Comparison of ENCODE assay signal across 14 cellular contexts in the genomic region with DNA sequence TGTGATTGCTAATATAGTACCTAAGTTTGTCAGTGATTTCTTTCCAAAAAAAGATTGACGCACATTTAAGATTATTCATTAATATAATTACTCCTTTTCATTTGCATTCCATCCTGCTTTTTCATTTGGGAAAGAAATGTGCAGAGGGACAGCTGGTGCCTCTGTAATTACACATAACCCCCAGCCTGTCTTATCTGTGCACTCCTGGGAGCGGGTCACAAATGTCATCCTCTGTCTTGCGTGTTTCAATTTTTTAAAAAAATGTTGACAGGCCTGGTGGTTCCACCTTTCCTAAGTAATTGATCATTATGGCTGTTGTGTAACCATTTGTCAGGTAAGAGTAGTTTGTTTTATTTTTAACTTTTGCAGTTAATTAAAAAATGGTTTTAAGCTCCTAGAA.
DNase-seq lines count a peak whose midpoint lies in the region; ATAC-seq and TF ChIP-seq lines count a peak whose summit lies in the region.
"Had no signal": no experiment of that assay in that cellular context is flagged by ENCODE, and none has a peak within 500 bp of the region (broad histone marks: within the 10 kb centered on the region; RNA-seq: fewer than 3 reads in every experiment).

No MANE protein-coding gene starts in this region.

- peak; percentile 38 for DNase-seq in DMS 273 (lab: John Stamatoyannopoulos, UW; ENCODE audit: unreplicated experiment)
- no peak for DNase-seq in DMS 273 treated with DMSO at 0.1 percent for 48 hours (lab: John Stamatoyannopoulos, UW)
- peak; percentile 74 for DNase-seq in NCI-H146 (lab: John Stamatoyannopoulos, UW)
- peak; percentile 39 for DNase-seq in NCI-H69 (lab: John Stamatoyannopoulos, UW)
- peak; percentile 49 to 74 for DNase-seq in trophoblast cell
- DNase-seq in erythroblast (lab: John Stamatoyannopoulos, UW), result no peak
- DNase-seq: AML-193; CD4-positive, alpha-beta T cell; H9 had no signal

- ATAC-seq in GM18867 (IDR thresholded peaks at IDR 0.05; ENCODE audit: unreplicated experiment), result no peak
- no peak for ATAC-seq in GM18858 (IDR thresholded peaks at IDR 0.05; ENCODE audit: unreplicated experiment)
- ATAC-seq: A549 had no signal

- H3K27me3 ChIP-seq in trophoblast cell (ENCODE audit: insufficient read depth, low read length), result no peaks in the 10 kb centered on the region

- no peak overlapping the region for H4K12ac ChIP-seq in trophoblast cell (ENCODE audit: low read depth, low read length)

- no peak overlapping the region for H3K14ac ChIP-seq in trophoblast cell (ENCODE audit: low read length)

- H3K79me1 ChIP-seq in trophoblast cell (ENCODE audit: low read length), result peaks cover 8% of the 10 kb centered on the region

- peaks cover 2% of the 10 kb centered on the region for H3K79me2 ChIP-seq in trophoblast cell (ENCODE audit: control insufficient read depth, insufficient read depth, low read length, poor library complexity)

- H2AFZ ChIP-seq in trophoblast cell (ENCODE audit: insufficient read depth, low read length, poor library complexity), result no peak overlapping the region

- no peak overlapping the region for H4K91ac ChIP-seq in trophoblast cell (ENCODE audit: low read depth, low read length)

- H3K9ac ChIP-seq in trophoblast cell (ENCODE audit: low read length), result no peak overlapping the region

- H3K4me3 ChIP-seq in trophoblast cell (ENCODE audit: low read depth, low read length), result no peak overlapping the region
- H3K4me3 ChIP-seq: A549 had no signal

- H3K4ac ChIP-seq in trophoblast cell (ENCODE audit: low read depth, low read length), result no peak overlapping the region

- TF ChIP-seq POLR2A in erythroblast (IDR thresholded peaks at IDR 0.05; ENCODE audit: low read length), result no peak

- no peak overlapping the region for H4K8ac ChIP-seq in trophoblast cell (ENCODE audit: low read depth, low read length)

- H2BK5ac ChIP-seq in trophoblast cell (ENCODE audit: low read depth, low read length, poor library complexity), result no peak overlapping the region

- peaks cover 6 to 10% of the 10 kb centered on the region in 2 experiments for H3K4me1 ChIP-seq in trophoblast cell (ENCODE audit: control insufficient read depth in 1 of 2, insufficient read depth in 2 of 2, low read length in 2 of 2)

- no CpG with 5 or more reads among the region's 3 CpGs for WGBS in trophoblast cell (ENCODE audit: extremely low coverage, insufficient coverage, insufficient read length)

- no peak overlapping the region for H2BK12ac ChIP-seq in trophoblast cell (ENCODE audit: low read length)

- no peak overlapping the region for H2BK120ac ChIP-seq in trophoblast cell (ENCODE audit: insufficient read depth, low read length, poor library complexity)

- H2AK5ac ChIP-seq in trophoblast cell (ENCODE audit: low read length), result no peak overlapping the region

- H3K4me2 ChIP-seq in trophoblast cell (ENCODE audit: low read length), result no peak overlapping the region
- H3K4me2 ChIP-seq: A549 had no signal

- H3K36me3 ChIP-seq in trophoblast cell (ENCODE audit: control insufficient read depth in 1 of 2, insufficient read depth in 2 of 2, low read length in 2 of 2), result no peaks in the 10 kb centered on the region

- H3K18ac ChIP-seq in trophoblast cell (ENCODE audit: low read length), result no peak overlapping the region

- H3K9me3 ChIP-seq in trophoblast cell (ENCODE audit: insufficient read depth, low read depth, low read length), result no peaks in the 10 kb centered on the region
- H3K9me3 ChIP-seq: A549 had no signal

- H3K27ac ChIP-seq in trophoblast cell (ENCODE audit: low read depth, low read length), result no peak overlapping the region
- H3K27ac ChIP-seq: 22Rv1, C4-2B had no signal

- H3K23ac ChIP-seq in trophoblast cell (ENCODE audit: low read length), result no peak overlapping the region

Comparison
In these comparisons a context has a peak if more than half of its experiments do, and no peak if none do; other contexts are left out.
1. DNase-seq: peak in DMS 273 (single experiment), NCI-H146 (single experiment), NCI-H69 (single experiment) and trophoblast cell (2 of 2); none in DMS 273 treated with DMSO at 0.1 percent for 48 hours (single experiment) and erythroblast (0 of 2).